9 cellular contexts compared by ENCODE assay signal in the genomic region with DNA sequence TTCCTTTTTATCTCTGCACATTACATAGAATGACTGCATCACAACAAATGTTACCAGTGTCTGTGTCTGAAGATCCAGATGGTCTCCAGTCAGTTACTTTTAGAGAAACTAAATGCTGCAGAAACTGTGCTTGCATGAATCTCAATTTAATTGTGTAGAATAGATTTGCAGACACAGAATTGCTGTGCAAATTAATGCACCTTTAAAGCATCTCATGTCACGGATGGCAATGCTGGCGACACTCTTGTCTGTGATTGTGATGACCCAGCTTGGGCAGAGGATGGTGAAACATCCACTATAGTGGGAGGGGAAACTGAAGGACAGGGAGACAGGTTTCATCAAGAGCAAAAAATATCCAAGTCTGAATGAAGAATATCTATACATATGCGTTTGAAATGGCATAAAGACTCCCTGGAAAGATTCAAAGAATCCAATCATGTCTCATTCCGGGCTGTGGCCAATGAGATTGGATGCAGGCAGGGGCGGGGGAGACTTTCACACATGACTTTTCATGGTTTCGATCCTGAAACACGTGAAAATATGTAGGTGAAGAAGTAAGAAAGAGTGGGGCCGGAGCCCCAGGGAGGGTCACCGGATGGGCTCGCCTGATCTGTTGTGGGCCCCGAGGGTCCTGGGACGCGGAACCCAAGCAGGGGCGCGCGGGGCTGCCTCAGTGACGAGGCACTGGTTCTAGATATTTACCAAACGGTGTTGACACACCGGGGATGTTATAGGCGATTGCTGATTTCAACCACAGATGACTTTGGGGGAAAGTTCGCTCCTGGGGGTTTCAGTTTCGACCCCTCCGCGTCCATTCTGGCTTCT. TPM values are rescaled to one million over a fixed set of nuclear protein-coding genes. Genes with fewer than 3 reads are reported as not detected.
"Had no signal": no experiment of that assay in that cellular context is flagged by ENCODE, and none has a peak within 500 bp of the region (broad histone marks: within the 10 kb centered on the region; RNA-seq: fewer than 3 reads in every experiment).

No MANE protein-coding gene starts in this region.

RNA-seq across cellular contexts. Expression of gene RAET1L, which starts 11.3 kb away (rescaled TPM):
- total RNA-seq: activated naive CD4-positive, alpha-beta T cell treated with anti-CD3 and anti-CD28 coated beads, Interleukin-2, amount 50 U/mL, for 72 hours; fibroblast of lung; lung microvascular endothelial cell; ovary; pulmonary artery endothelial cell; right lobe of liver; Right ventricle myocardium inferior; urinary bladder had no signal
- polyA plus RNA-seq: fibroblast of lung, neural cell, ovary, urinary bladder had no signal

RNA-seq across cellular contexts. Expression of gene ULBP3, which starts 54.9 kb away (rescaled TPM):
- total RNA-seq: activated naive CD4-positive, alpha-beta T cell treated with anti-CD3 and anti-CD28 coated beads, Interleukin-2, amount 50 U/mL, for 72 hours had no signal
